33 cellular contexts compared by ENCODE assay signal in the genomic region with DNA sequence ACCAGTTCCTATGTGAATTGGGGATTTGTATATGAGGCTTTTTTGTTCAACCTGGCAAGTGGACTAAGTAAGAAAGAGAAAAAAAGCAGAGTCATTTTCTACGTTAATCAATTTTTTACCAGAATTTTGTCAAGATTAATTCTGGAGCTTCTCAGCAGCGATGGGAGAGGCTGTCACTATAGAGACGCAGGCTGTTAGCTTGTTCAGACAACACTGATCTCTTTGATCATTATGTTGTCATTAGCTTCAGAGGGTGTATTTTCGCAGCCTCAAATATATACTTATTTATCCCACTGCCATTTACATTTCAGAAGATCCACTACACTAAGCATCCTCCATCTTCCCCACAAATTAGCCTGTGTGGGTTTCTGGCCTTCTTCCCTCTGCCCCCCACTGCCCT.
DNase-seq lines count a peak whose midpoint lies in the region; ATAC-seq and TF ChIP-seq lines count a peak whose summit lies in the region.
"Had no signal": no experiment of that assay in that cellular context is flagged by ENCODE, and none has a peak within 500 bp of the region (broad histone marks: within the 10 kb centered on the region; RNA-seq: fewer than 3 reads in every experiment).

No MANE protein-coding gene starts in this region.

- intact Hi-C loops in esophagus muscularis mucosa (cut with DNase I) = no loop called here
- intact Hi-C loops in colonic mucosa (cut with DNase I) = no loop called here

- WGBS in esophagus muscularis mucosa = 73% methylated on average over 4 of the region's 4 CpGs

- TF ChIP-seq CTCF in esophagus muscularis mucosa (IDR thresholded peaks at IDR 0.05) (no peak), neural cell (IDR thresholded peaks at IDR 0.05; ENCODE audit: poor library complexity, severe bottlenecking) (no peak), colonic mucosa (IDR thresholded peaks at IDR 0.05) (no peak)

- DNase-seq in Karpas-422 (no peak), esophagus muscularis mucosa (ENCODE audit: extremely low spot score) (peak; percentile 62), pons (ENCODE audit: low spot score) (peak; percentile 20), NCI-H1417 (lab: John Stamatoyannopoulos, UW) (no peak), colonic mucosa (no peak)
- DNase-seq in activated T-cell treated with anti-CD3 and anti-CD28 coated beads, Interleukin-2, amount 50 U/mL, for 48 hours = no peak
- DNase-seq: 8988T; ACHN; AML-193; BE2C; C1 segment of cervical spinal cord; Caco-2; Calu3; CD4-positive, alpha-beta memory T cell; CD4-positive, alpha-beta T cell; CD4-positive, CD25-positive, alpha-beta regulatory T cell; CD8-positive, alpha-beta memory T cell; CD8-positive, alpha-beta T cell; COR-L47; DMS 273 treated with DMSO at 0.1 percent for 48 hours; DMS153; DMS53; DMS79; DMS79 treated with DMSO at 0.1 percent for 48 hours; DND-41; EL had no signal

- peaks cover 8% of the 10 kb centered on the region for H3F3A ChIP-seq in neural cell (ENCODE audit: insufficient read depth, low read length, poor library complexity, severe bottlenecking)

- TF ChIP-seq EP300 in esophagus muscularis mucosa (IDR thresholded peaks at IDR 0.05) = no peak
- TF ChIP-seq EP300 in neural cell (conservative IDR thresholded peaks at IDR 0.05; ENCODE audit: poor library complexity, severe bottlenecking) = peak; percentile 71

- H3K9me2 ChIP-seq in Karpas-422 (replicated peaks; ENCODE audit: insufficient read depth, low read length) (no peaks in the 10 kb centered on the region), neural cell (ENCODE audit: insufficient read depth, low read length) (no peaks in the 10 kb centered on the region)

- H3K27ac ChIP-seq in Karpas-422 (ENCODE audit: low read length) (peak overlapping the region; percentile 43; the same call in 1 of the 2 replicates), esophagus muscularis mucosa (replicated peaks in 1 of 4) (no peak overlapping the region), neural cell (ENCODE audit: low read length) (peak overlapping the region; percentile 55), colonic mucosa (no peak overlapping the region)
- H3K27ac ChIP-seq: 22Rv1; A549; BLaER1; BLaER1 treated with 17β-estradiol and CSF1 and Interleukin-3, amounts not matched to agents 10 nM and 100 nM; C4-2B had no signal

- H3K4me3 ChIP-seq in Karpas-422 (ENCODE audit: low read length) = no peak overlapping the region
- H3K4me3 ChIP-seq in esophagus muscularis mucosa = no peak overlapping the region
- peak overlapping the region; percentile 27 for H3K4me3 ChIP-seq in neural cell (ENCODE audit: low read length)
- H3K4me3 ChIP-seq in colonic mucosa = no peak overlapping the region
- H3K4me3 ChIP-seq: A549; BLaER1; BLaER1 treated with 17β-estradiol and CSF1 and Interleukin-3, amounts not matched to agents 10 nM and 100 nM had no signal

- H3K4me2 ChIP-seq in Karpas-422 (ENCODE audit: low read depth, low read length, poor library complexity, severe bottlenecking) (peak overlapping the region; percentile 4), neural cell (ENCODE audit: low read length) (peak overlapping the region; percentile 63)
- H3K4me2 ChIP-seq: A549; BLaER1; BLaER1 treated with 17β-estradiol and CSF1 and Interleukin-3, amounts not matched to agents 10 nM and 100 nM had no signal

- no peak for TF ChIP-seq RAD21 in neural cell (conservative IDR thresholded peaks at IDR 0.05)

- TF ChIP-seq POLR2A in esophagus muscularis mucosa (IDR thresholded peaks at IDR 0.05; ENCODE audit: low read depth) = no peak

- peak overlapping the region; percentile 55 for H2AFZ ChIP-seq in Karpas-422 (ENCODE audit: low read length)
- H2AFZ ChIP-seq in neural cell (ENCODE audit: low read depth, low read length) = no peak overlapping the region

- H3K9ac ChIP-seq in Karpas-422 (ENCODE audit: low read length) = peak overlapping the region; percentile 22
- H3K9ac ChIP-seq in neural cell (ENCODE audit: low read length) = no peak overlapping the region
- no peak overlapping the region for H3K9ac ChIP-seq in colonic mucosa (ENCODE audit: low read depth in 2 of 2, low read length in 2 of 2)
- H3K9ac ChIP-seq: BLaER1; BLaER1 treated with 17β-estradiol and CSF1 and Interleukin-3, amounts not matched to agents 10 nM and 100 nM had no signal

- H3K4me1 ChIP-seq in Karpas-422 (ENCODE audit: low read length) (peaks cover 80% of the 10 kb centered on the region), esophagus muscularis mucosa (no peaks in the 10 kb centered on the region), colonic mucosa (no peaks in the 10 kb centered on the region)
- H3K4me1 ChIP-seq: A549; BE2C; BLaER1; BLaER1 treated with 17β-estradiol and CSF1 and Interleukin-3, amounts not matched to agents 10 nM and 100 nM; Caco-2 had no signal

- H3K79me2 ChIP-seq in Karpas-422 (ENCODE audit: low read length) (peaks cover under 1% of the 10 kb centered on the region; the same call in 1 of the 2 replicates), neural cell (replicated peaks; ENCODE audit: insufficient read depth, low read length) (no peaks in the 10 kb centered on the region)

- H3K36me3 ChIP-seq in Karpas-422 (ENCODE audit: insufficient read depth, low read length) (no peaks in the 10 kb centered on the region), esophagus muscularis mucosa (no peaks in the 10 kb centered on the region), neural cell (ENCODE audit: insufficient read depth, low read length) (no peaks in the 10 kb centered on the region), colonic mucosa (no peaks in the 10 kb centered on the region)
- H3K36me3 ChIP-seq: BE2C; BLaER1; BLaER1 treated with 17β-estradiol and CSF1 and Interleukin-3, amounts not matched to agents 10 nM and 100 nM had no signal

- ATAC-seq in HG02571 (IDR thresholded peaks at IDR 0.05; ENCODE audit: unreplicated experiment) = no peak
- ATAC-seq: A549; CD8-positive, alpha-beta T cell had no signal

- H3K27me3 ChIP-seq in Karpas-422 (ENCODE audit: low read length) (no peaks in the 10 kb centered on the region), esophagus muscularis mucosa (peaks cover 0 to 52% (median 0%) of the 10 kb centered on the region in 4 donors), neural cell (ENCODE audit: insufficient read depth, low read depth, low read length) (no peaks in the 10 kb centered on the region), colonic mucosa (no peaks in the 10 kb centered on the region)
- H3K27me3 ChIP-seq: BE2C; BLaER1; BLaER1 treated with 17β-estradiol and CSF1 and Interleukin-3, amounts not matched to agents 10 nM and 100 nM had no signal

- H4K20me1 ChIP-seq in Karpas-422 (ENCODE audit: insufficient read depth, low read depth, low read length) (no peaks in the 10 kb centered on the region), neural cell (ENCODE audit: insufficient read depth) (no peaks in the 10 kb centered on the region)
- H4K20me1 ChIP-seq: BLaER1; BLaER1 treated with 17β-estradiol and CSF1 and Interleukin-3, amounts not matched to agents 10 nM and 100 nM had no signal

- H3K9me3 ChIP-seq in Karpas-422 (ENCODE audit: low read length) (no peaks in the 10 kb centered on the region), esophagus muscularis mucosa (no peaks in the 10 kb centered on the region), neural cell (ENCODE audit: low read length) (no peaks in the 10 kb centered on the region), colonic mucosa (no peaks in the 10 kb centered on the region)
- H3K9me3 ChIP-seq: A549, BE2C, BLaER1, Caco-2 had no signal

TF ChIP-seq in neural cell, 6 proteins besides CTCF, POLR2A, EP300 and RAD21:
- TF ChIP-seq POLR2AphosphoS5 (IDR thresholded peaks at IDR 0.05) (peak; percentile 83), TAF1 (IDR thresholded peaks at IDR 0.05; ENCODE audit: low read depth) (no peak)

Comparison
In these comparisons a context has a peak if more than half of its experiments do, and no peak if none do; other contexts are left out.
1. DNase-seq: peak in esophagus muscularis mucosa (single experiment) and pons (single experiment); none in Karpas-422 (single experiment), NCI-H1417 (0 of 3), colonic mucosa (single experiment) and activated T-cell treated with anti-CD3 and anti-CD28 coated beads, Interleukin-2, amount 50 U/mL, for 48 hours (0 of 2).
2. H3K27ac ChIP-seq: peak in Karpas-422 (single experiment) and neural cell (single experiment); none in esophagus muscularis mucosa (0 of 4) and colonic mucosa (single experiment).